Comparison of ENCODE assay signal across 9 cellular contexts in the genomic region with DNA sequence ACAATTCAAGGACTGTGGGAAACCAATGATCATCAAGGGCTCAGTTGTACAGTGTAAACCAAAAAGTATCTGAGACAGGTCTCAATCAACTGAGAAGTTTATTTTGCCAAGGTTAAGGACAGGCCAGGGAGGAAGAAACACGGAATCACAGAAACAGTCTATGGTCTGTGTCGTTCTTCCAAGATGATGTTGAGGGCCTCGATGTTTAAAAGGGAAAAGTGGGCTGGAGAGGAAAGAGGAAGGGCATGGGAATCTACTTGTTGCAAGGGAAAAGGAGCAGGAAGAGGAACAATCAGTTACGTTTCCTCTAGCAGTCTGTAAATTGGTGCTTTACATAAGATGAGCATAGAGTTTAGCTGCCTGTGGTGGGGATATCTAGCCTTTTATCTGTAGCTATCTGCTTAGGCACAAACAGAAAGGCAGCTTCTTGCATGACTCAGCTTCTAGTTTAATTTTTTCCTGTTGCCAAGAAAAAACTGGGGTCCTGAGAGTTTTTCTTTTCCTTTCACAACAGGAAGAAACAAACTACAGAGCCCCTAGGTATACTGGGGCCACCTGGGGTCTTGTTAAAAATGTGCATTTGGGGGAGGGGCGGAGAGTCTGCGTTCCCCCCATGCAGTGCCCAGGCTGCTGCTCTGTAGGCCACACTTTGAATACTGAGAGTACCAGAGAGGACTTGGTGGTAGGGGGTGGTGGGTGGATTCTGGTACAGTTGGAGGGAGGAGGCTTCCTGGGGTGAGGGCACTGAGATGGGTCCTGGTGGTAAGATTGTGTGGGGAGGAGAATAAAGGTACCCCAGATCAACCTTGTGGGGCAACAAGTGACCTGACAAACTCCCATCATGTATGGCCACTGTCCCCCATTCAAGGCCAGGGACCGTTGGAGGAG. TPM values are rescaled to one million over a fixed set of nuclear protein-coding genes. Genes with fewer than 3 reads are reported as not detected.
DNase-seq lines count a peak whose midpoint lies in the region; ATAC-seq, FAIRE-seq and TF ChIP-seq lines count a peak whose summit lies in the region.
"Had no signal": no experiment of that assay in that cellular context is flagged by ENCODE, and none has a peak within 500 bp of the region (broad histone marks: within the 10 kb centered on the region; RNA-seq: fewer than 3 reads in every experiment).

No MANE protein-coding gene starts in this region.

- no peak for TF ChIP-seq POLR2A in vagina (IDR thresholded peaks at IDR 0.05)

- H3K4me1 Mint-ChIP-seq in stimulated activated naive CD8-positive, alpha-beta T cell treated with anti-CD3 and anti-CD28 coated beads, Interleukin-15, Interleukin-2, amounts not matched to agents 100 ng/mL and 50 ng/mL, for 24 hours (ENCODE audit: low read depth): peaks cover 17% of the 10 kb centered on the region
- peaks cover 20% of the 10 kb centered on the region for H3K4me1 Mint-ChIP-seq in stimulated activated naive CD8-positive, alpha-beta T cell treated with anti-CD3 and anti-CD28 coated beads, Interleukin-15, amount 100 ng/mL, for 72 hours
- peaks cover 26 to 42% (median 39%) of the 10 kb centered on the region in 3 donors for H3K4me1 Mint-ChIP-seq in T-cell

- no peaks in the 10 kb centered on the region for H3K36me3 Mint-ChIP-seq in stimulated activated naive CD8-positive, alpha-beta T cell treated with anti-CD3 and anti-CD28 coated beads, Interleukin-15, Interleukin-2, amounts not matched to agents 100 ng/mL and 50 ng/mL, for 24 hours (ENCODE audit: low read depth)
- H3K36me3 Mint-ChIP-seq in T-cell: no peaks in the 10 kb centered on the region

- no peaks in the 10 kb centered on the region for H3K27me3 Mint-ChIP-seq in stimulated activated naive CD8-positive, alpha-beta T cell treated with anti-CD3 and anti-CD28 coated beads, Interleukin-15, Interleukin-2, amounts not matched to agents 100 ng/mL and 50 ng/mL, for 24 hours
- no peaks in the 10 kb centered on the region for H3K27me3 Mint-ChIP-seq in stimulated activated naive CD8-positive, alpha-beta T cell treated with anti-CD3 and anti-CD28 coated beads, Interleukin-15, amount 100 ng/mL, for 72 hours
- H3K27me3 Mint-ChIP-seq in T-cell: no peaks in the 10 kb centered on the region

- no peaks in the 10 kb centered on the region for H3K36me3 ChIP-seq in vagina

- FAIRE-seq in frontal cortex (lab: Jason Lieb, UNC): no peak

- no peaks in the 10 kb centered on the region for H3K27me3 ChIP-seq in vagina

- CTCF ChIA-PET in T-cell (lab: Charles Lee): interaction anchor here (0.5 to 2.6 kb wide), 6 partner anchors 7 to 61 kb away, joined by 3 to 20 read pairs (median 4); no protein-coding TSS in a partner anchor

- POLR2A ChIA-PET in T-cell (lab: Charles Lee): interaction anchor here (0.5 to 5.6 kb wide), 15 partner anchors 11 to 201 kb away, joined by 3 to 148 read pairs (median 4); a partner anchor contains a TSS

- no peaks in the 10 kb centered on the region for H3K9me3 Mint-ChIP-seq in stimulated activated naive CD8-positive, alpha-beta T cell treated with anti-CD3 and anti-CD28 coated beads, Interleukin-15, Interleukin-2, amounts not matched to agents 100 ng/mL and 50 ng/mL, for 24 hours
- H3K9me3 Mint-ChIP-seq in stimulated activated naive CD8-positive, alpha-beta T cell treated with anti-CD3 and anti-CD28 coated beads, Interleukin-15, amount 100 ng/mL, for 72 hours: no peaks in the 10 kb centered on the region
- no peaks in the 10 kb centered on the region for H3K9me3 Mint-ChIP-seq in T-cell

- H3K4me1 ChIP-seq in vagina: peaks cover 33% of the 10 kb centered on the region

- DNase-seq in stimulated activated naive CD8-positive, alpha-beta T cell treated with anti-CD3 and anti-CD28 coated beads, Interleukin-15, amount 100 ng/mL, for 72 hours: no peak
- DNase-seq in T-cell: peak in 12 of 34 experiments; percentile 11 to 40 (median 23)
- peak; percentile 96 for DNase-seq in fibroblast of villous mesenchyme (ENCODE audit: low read depth)
- no peak for DNase-seq in vagina (ENCODE audit: extremely low spot score in 2 of 2)
- no peak for DNase-seq in frontal cortex (ENCODE audit: low spot score in 2 of 2)
- DNase-seq: NCI-H69 had no signal

- peak overlapping the region; percentile 19 for H3K4me3 Mint-ChIP-seq in stimulated activated naive CD8-positive, alpha-beta T cell treated with anti-CD3 and anti-CD28 coated beads, Interleukin-15, Interleukin-2, amounts not matched to agents 100 ng/mL and 50 ng/mL, for 24 hours
- no peak overlapping the region for H3K4me3 Mint-ChIP-seq in stimulated activated naive CD8-positive, alpha-beta T cell treated with anti-CD3 and anti-CD28 coated beads, Interleukin-15, amount 100 ng/mL, for 72 hours
- no peak overlapping the region for H3K4me3 Mint-ChIP-seq in T-cell

- TF ChIP-seq CTCF in fibroblast of villous mesenchyme (IDR thresholded peaks at IDR 0.05; ENCODE audit: insufficient read depth, low read depth, low read length) (no peak), vagina (IDR thresholded peaks at IDR 0.05) (no peak)

- H3K4me3 ChIP-seq in fibroblast of villous mesenchyme (ENCODE audit: low read depth, low read length) (no peak overlapping the region), vagina (no peak overlapping the region)

- no peak for ATAC-seq in stimulated activated naive CD8-positive, alpha-beta T cell treated with anti-CD3 and anti-CD28 coated beads, Interleukin-15, amount 100 ng/mL, for 72 hours
- ATAC-seq in T-cell (replicated peaks in 1 of 4) (peak; percentile 25 to 58 (median 46)), HG02763 (IDR thresholded peaks at IDR 0.05; ENCODE audit: unreplicated experiment) (no peak), HG03025 (IDR thresholded peaks at IDR 0.05; ENCODE audit: low FRiP score, unreplicated experiment) (no peak)

- H3K27ac Mint-ChIP-seq in stimulated activated naive CD8-positive, alpha-beta T cell treated with anti-CD3 and anti-CD28 coated beads, Interleukin-15, Interleukin-2, amounts not matched to agents 100 ng/mL and 50 ng/mL, for 24 hours: no peak overlapping the region
- no peak overlapping the region for H3K27ac Mint-ChIP-seq in stimulated activated naive CD8-positive, alpha-beta T cell treated with anti-CD3 and anti-CD28 coated beads, Interleukin-15, amount 100 ng/mL, for 72 hours
- no peak overlapping the region for H3K27ac Mint-ChIP-seq in T-cell

- intact Hi-C loops in vagina (cut with DNase I): no loop called here

- H3K27ac ChIP-seq in vagina: peak overlapping the region; percentile 43

- no peaks in the 10 kb centered on the region for H3K9me3 ChIP-seq in vagina

RNA-seq across cellular contexts. Expression of a gene that starts 35.3 kb away (rescaled TPM):
- total RNA-seq in T-cell (100 to 1,000 TPM; 176 to 286 (median 272) TPM), fibroblast of villous mesenchyme (100 and 116 TPM in 2 replicates), vagina (99.7 TPM), frontal cortex (114 TPM)

Comparison
In these comparisons a context has a peak if more than half of its experiments do, and no peak if none do; other contexts are left out.
1. ATAC-seq: peak in T-cell (4 of 4); none in stimulated activated naive CD8-positive, alpha-beta T cell treated with anti-CD3 and anti-CD28 coated beads, Interleukin-15, amount 100 ng/mL, for 72 hours (single experiment), HG02763 (single experiment) and HG03025 (single experiment).